ENCODE assay signal across 27 cellular contexts in genomic region chr6:157169656-157170055, GRCh38.
DNase-seq lines count a peak whose midpoint lies in the region; TF ChIP-seq lines count a peak whose summit lies in the region.
"Had no signal": no experiment of that assay in that cellular context is flagged by ENCODE, and none has a peak within 500 bp of the region (broad histone marks: within the 10 kb centered on the region; RNA-seq: fewer than 3 reads in every experiment).

No MANE protein-coding gene starts in this region.

- peaks cover 31% of the 10 kb centered on the region for H3K36me3 Mint-ChIP-seq in brain
- H3K36me3 Mint-ChIP-seq in endothelial cell (ENCODE audit: low read depth, unreplicated experiment): peaks cover 14% of the 10 kb centered on the region

- TF ChIP-seq CTCF in brain (conservative IDR thresholded peaks at IDR 0.05) (no peak), left ventricle myocardium inferior (IDR thresholded peaks at IDR 0.05; ENCODE audit: borderline replicate concordance) (no peak), endothelial cell (IDR thresholded peaks at IDR 0.05; ENCODE audit: unreplicated experiment) (no peak)

- DNase-seq in EH (ENCODE audit: low read depth): peak; percentile 86
- DNase-seq in left ventricle myocardium inferior: no peak
- DNase-seq in occipital lobe (lab: John Stamatoyannopoulos, UW): peak; percentile 42
- no peak for DNase-seq in NCI-H526 (lab: John Stamatoyannopoulos, UW)
- no peak for DNase-seq in endothelial cell (ENCODE audit: low spot score)
- no peak for DNase-seq in activated effector memory CD4-positive, alpha-beta T cell treated with Interleukin-2 at 50 U/mL for 16 hours
- no peak for DNase-seq in NCI-H1048 (lab: John Stamatoyannopoulos, UW)
- DNase-seq: activated CD4-positive, alpha-beta T cell treated with anti-CD3 and anti-CD28 coated beads, Interleukin-2, amount 10 ng/mL, durations not matched to agents 7 days and 5 days; activated naive CD4-positive, alpha-beta T cell treated with anti-CD3 and anti-CD28 coated beads, Interleukin-2, amount 50 U/mL, for 16 hours; amygdala; COR-L47; DND-41; Karpas-422; NCI-H146; NCI-H2171 treated with DMSO at 0.1 percent for 48 hours; NCI-H526 treated with DMSO at 0.1 percent for 48 hours; Peyer's patch; stimulated activated CD4-positive, alpha-beta T cell treated with anti-CD3 and anti-CD28 coated beads, Interleukin-2, amount 100 ng/mL, for 24 hours; T-helper 2 cell had no signal

- H3K27me3 ChIP-seq in left ventricle myocardium inferior (ENCODE audit: low read depth): no peaks in the 10 kb centered on the region
- H3K27me3 ChIP-seq: BLaER1, hepatocyte, Peyer's patch, suprapubic skin had no signal

- H3K27ac Mint-ChIP-seq in brain: peak overlapping the region in 4 of 5 experiments; percentile 24 to 84 (median 58)
- no peak overlapping the region for H3K27ac Mint-ChIP-seq in endothelial cell (ENCODE audit: unreplicated experiment)
- H3K27ac Mint-ChIP-seq: activated CD4-positive, alpha-beta T cell treated with anti-CD3 and anti-CD28 coated beads, Interleukin-2, amount 10 ng/mL, durations not matched to agents 7 days and 5 days; activated T-helper 1 cell treated with anti-CD3 and anti-CD28 coated beads, Interleukin-12 subunit alpha, Interleukin-12 subunit beta, Interleukin-2, Interleukin-4 antibody, amounts not matched to agents 30 ng/mL and 10 ng/mL and 1 ng/mL, durations not matched to agents 14 hours and 24 hours and 36 hours; progenitor cell of endocrine pancreas had no signal

- H3K27me3 Mint-ChIP-seq in brain (no peaks in the 10 kb centered on the region), endothelial cell (ENCODE audit: unreplicated experiment) (no peaks in the 10 kb centered on the region)
- H3K27me3 Mint-ChIP-seq: activated CD4-positive, alpha-beta T cell treated with anti-CD3 and anti-CD28 coated beads, Interleukin-2, amount 10 ng/mL, durations not matched to agents 7 days and 5 days; progenitor cell of endocrine pancreas had no signal

- H3K36me3 ChIP-seq in left ventricle myocardium inferior: peaks cover 26% of the 10 kb centered on the region

- H3K4me1 ChIP-seq in left ventricle myocardium inferior: peaks cover 36% of the 10 kb centered on the region
- H3K4me1 ChIP-seq: BLaER1, Peyer's patch, suprapubic skin had no signal

- H3K4me1 Mint-ChIP-seq in brain (peaks cover 77% of the 10 kb centered on the region), endothelial cell (ENCODE audit: unreplicated experiment) (peaks cover 5% of the 10 kb centered on the region)
- H3K4me1 Mint-ChIP-seq: activated CD4-positive, alpha-beta T cell treated with anti-CD3 and anti-CD28 coated beads, Interleukin-2, amount 10 ng/mL, durations not matched to agents 7 days and 5 days had no signal

- H3K4me3 Mint-ChIP-seq in brain (peak overlapping the region in 1 of 5 experiments; percentile 23), endothelial cell (ENCODE audit: unreplicated experiment) (no peak overlapping the region)
- H3K4me3 Mint-ChIP-seq: activated CD4-positive, alpha-beta T cell treated with anti-CD3 and anti-CD28 coated beads, Interleukin-2, amount 10 ng/mL, durations not matched to agents 7 days and 5 days; activated T-helper 1 cell treated with anti-CD3 and anti-CD28 coated beads, Interleukin-12 subunit alpha, Interleukin-12 subunit beta, Interleukin-2, Interleukin-4 antibody, amounts not matched to agents 30 ng/mL and 10 ng/mL and 1 ng/mL, durations not matched to agents 14 hours and 24 hours and 36 hours had no signal

- H3K4me3 ChIP-seq in left ventricle myocardium inferior: no peak overlapping the region
- H3K4me3 ChIP-seq: BLaER1, GM12878, hepatocyte, Peyer's patch, smooth muscle cell, suprapubic skin had no signal

- intact Hi-C loops in left ventricle myocardium inferior (cut with micrococcal nuclease): no loop called here

- H3K9me3 Mint-ChIP-seq in brain (no peaks in the 10 kb centered on the region), endothelial cell (ENCODE audit: unreplicated experiment) (no peaks in the 10 kb centered on the region)
- H3K9me3 Mint-ChIP-seq: activated CD4-positive, alpha-beta T cell treated with anti-CD3 and anti-CD28 coated beads, Interleukin-2, amount 10 ng/mL, durations not matched to agents 7 days and 5 days; activated T-helper 1 cell treated with anti-CD3 and anti-CD28 coated beads, Interleukin-12 subunit alpha, Interleukin-12 subunit beta, Interleukin-2, Interleukin-4 antibody, amounts not matched to agents 30 ng/mL and 10 ng/mL and 1 ng/mL, durations not matched to agents 14 hours and 24 hours and 36 hours had no signal

- peak overlapping the region; percentile 54 for H3K27ac ChIP-seq in left ventricle myocardium inferior (replicated peaks)
- H3K27ac ChIP-seq: BLaER1, hepatocyte, Peyer's patch, suprapubic skin had no signal

- no peaks in the 10 kb centered on the region for H3K9me3 ChIP-seq in left ventricle myocardium inferior (replicated peaks)
- H3K9me3 ChIP-seq: BLaER1, Peyer's patch, suprapubic skin had no signal

Comparison
In these comparisons a context has a peak if more than half of its experiments do, and no peak if none do; other contexts are left out.
1. DNase-seq: peak in EH (single experiment) and occipital lobe (single experiment); none in left ventricle myocardium inferior (single experiment), NCI-H526 (0 of 2), endothelial cell (single experiment), activated effector memory CD4-positive, alpha-beta T cell treated with Interleukin-2 at 50 U/mL for 16 hours (single experiment) and NCI-H1048 (single experiment).